ENCODE assay signal across 1 cellular context in the genomic region with DNA sequence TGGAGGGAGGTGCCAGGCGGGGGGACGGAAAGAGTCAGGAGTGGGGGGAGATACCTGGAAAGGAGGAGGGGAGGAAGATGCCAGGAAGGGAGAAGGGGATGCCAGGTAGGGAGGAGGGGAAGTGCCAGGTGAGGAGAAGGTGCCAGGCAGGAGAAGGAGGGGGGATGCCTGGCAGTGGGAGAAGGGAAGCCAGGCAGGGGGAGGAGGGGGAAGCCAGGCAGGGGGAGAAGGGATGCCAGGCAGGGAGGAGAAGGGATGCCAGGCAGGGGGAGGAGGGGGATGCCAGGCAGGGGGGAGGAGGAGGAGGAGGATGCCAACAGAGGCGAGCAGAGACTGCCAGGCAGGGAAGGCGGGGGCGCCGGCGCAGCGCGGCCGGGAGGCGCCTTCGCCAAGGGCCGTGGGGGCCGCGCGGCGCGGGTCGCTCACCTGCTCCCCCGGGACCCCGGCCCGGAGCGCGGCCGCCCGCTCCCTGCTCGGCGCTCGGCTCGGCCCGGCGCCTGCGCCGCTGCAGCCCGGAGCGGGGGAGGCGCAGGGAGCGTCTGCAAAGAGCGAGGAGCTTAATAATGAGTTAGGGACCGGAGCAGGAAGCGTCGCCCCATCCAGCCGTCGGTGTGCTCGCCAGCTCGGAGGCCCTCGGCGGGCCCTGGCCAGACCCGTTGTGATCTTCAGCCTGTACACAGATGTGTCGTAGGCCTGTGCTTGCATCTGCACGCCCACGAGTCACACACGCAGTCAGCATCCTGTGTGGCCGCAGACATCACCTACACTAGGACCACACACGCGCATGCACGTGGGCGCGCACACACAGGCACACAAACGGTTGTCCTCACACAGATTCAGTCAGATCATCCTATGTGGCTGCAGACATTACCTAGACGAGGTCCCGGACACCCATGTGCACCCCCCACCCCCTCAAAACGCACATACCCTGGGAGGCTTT.
TF ChIP-seq lines count a peak whose summit lies in the region.

No MANE protein-coding gene starts in this region.

TF ChIP-seq in K562, 482 proteins besides CTCF, POLR2A, EP300 and RAD21 (continued from another document and continues in another):
- TF ChIP-seq HMGXB4 (CRISPR knock-in tag; IDR thresholded peaks at IDR 0.05) (no peak), ZKSCAN1 (IDR thresholded peaks at IDR 0.05; ENCODE audit: low read depth, low read length) (0 out of 2 replicates have a peak, but pooled peaks have one; percentile 16), ZFP91 (CRISPR knock-in tag; IDR thresholded peaks at IDR 0.05) (no peak), MECOM (CRISPR knock-in tag; IDR thresholded peaks at IDR 0.05) (no peak), PYGO2 (tag; IDR thresholded peaks at IDR 0.05) (no peak), SAP30 (IDR thresholded peaks at IDR 0.05; ENCODE audit: borderline replicate concordance, insufficient read depth, low read depth, low read length, poor library complexity, severe bottlenecking) (no peak), KAT2B (IDR thresholded peaks at IDR 0.05; ENCODE audit: low read depth, low read length) (no peak), HNRNPK (IDR thresholded peaks at IDR 0.05; ENCODE audit: low read depth, low read length, poor library complexity, severe bottlenecking) (no peak), GTF3C2 (IDR thresholded peaks at IDR 0.05; ENCODE audit: borderline replicate concordance, extremely low read depth, insufficient read length) (no peak), ZNF277 (CRISPR knock-in tag; IDR thresholded peaks at IDR 0.05; ENCODE audit: borderline replicate concordance) (no peak), DMBX1 (CRISPR knock-in tag; IDR thresholded peaks at IDR 0.05; ENCODE audit: borderline replicate concordance) (no peak), MEF2A (IDR thresholded peaks at IDR 0.05; ENCODE audit: control insufficient read depth, low read depth, low read length) (no peak), CXXC5 (CRISPR knock-in tag; IDR thresholded peaks at IDR 0.05) (peak; percentile 72), TCF7L2 (IDR thresholded peaks at IDR 0.05; ENCODE audit: low read depth, low read length) (no peak), ZBTB7A (IDR thresholded peaks at IDR 0.05; ENCODE audit: borderline replicate concordance, control insufficient read depth, low read depth, low read length) (peak; percentile 46; the same call in 1 of the 2 replicates), CBFB (CRISPR knock-in tag; IDR thresholded peaks at IDR 0.05) (no peak; the same call in 1 of the 2 replicates), SRSF3 (IDR thresholded peaks at IDR 0.05; ENCODE audit: insufficient read depth, low read length) (no peak), CBX3 (IDR thresholded peaks at IDR 0.05; ENCODE audit: borderline replicate concordance in 1 of 2, low read length in 2 of 2) (peak in 1 of 2 experiments; percentile 38; a peak in 1 of 3 replicates), CEBPZ (IDR thresholded peaks at IDR 0.05; ENCODE audit: borderline replicate concordance, low read depth, low read length) (no peak), NR3C1 (CRISPR knock-in tag; IDR thresholded peaks at IDR 0.05) (0 out of 2 replicates have a peak, but pooled peaks have one; percentile 66), ZNF589 (CRISPR knock-in tag; IDR thresholded peaks at IDR 0.05; ENCODE audit: low read depth) (no peak), TBP (optimal IDR thresholded peaks at IDR 0.05; ENCODE audit: low read depth, low read length) (no peak), UBTF (IDR thresholded peaks at IDR 0.05; ENCODE audit: borderline replicate concordance in 1 of 2, low read depth in 2 of 2, low read length in 2 of 2) (0 out of 4 replicates have a peak, but pooled peaks of 1 of the 2 experiments have one; percentile 35)
- TF ChIP-seq, protein P1, sequence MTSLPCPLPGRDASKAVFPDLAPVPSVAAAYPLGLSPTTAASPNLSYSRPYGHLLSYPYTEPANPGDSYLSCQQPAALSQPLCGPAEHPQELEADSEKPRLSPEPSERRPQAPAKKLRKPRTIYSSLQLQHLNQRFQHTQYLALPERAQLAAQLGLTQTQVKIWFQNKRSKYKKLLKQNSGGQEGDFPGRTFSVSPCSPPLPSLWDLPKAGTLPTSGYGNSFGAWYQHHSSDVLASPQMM (CRISPR knock-in tag; IDR thresholded peaks at IDR 0.05), result no peak
- TF ChIP-seq, protein P2, sequence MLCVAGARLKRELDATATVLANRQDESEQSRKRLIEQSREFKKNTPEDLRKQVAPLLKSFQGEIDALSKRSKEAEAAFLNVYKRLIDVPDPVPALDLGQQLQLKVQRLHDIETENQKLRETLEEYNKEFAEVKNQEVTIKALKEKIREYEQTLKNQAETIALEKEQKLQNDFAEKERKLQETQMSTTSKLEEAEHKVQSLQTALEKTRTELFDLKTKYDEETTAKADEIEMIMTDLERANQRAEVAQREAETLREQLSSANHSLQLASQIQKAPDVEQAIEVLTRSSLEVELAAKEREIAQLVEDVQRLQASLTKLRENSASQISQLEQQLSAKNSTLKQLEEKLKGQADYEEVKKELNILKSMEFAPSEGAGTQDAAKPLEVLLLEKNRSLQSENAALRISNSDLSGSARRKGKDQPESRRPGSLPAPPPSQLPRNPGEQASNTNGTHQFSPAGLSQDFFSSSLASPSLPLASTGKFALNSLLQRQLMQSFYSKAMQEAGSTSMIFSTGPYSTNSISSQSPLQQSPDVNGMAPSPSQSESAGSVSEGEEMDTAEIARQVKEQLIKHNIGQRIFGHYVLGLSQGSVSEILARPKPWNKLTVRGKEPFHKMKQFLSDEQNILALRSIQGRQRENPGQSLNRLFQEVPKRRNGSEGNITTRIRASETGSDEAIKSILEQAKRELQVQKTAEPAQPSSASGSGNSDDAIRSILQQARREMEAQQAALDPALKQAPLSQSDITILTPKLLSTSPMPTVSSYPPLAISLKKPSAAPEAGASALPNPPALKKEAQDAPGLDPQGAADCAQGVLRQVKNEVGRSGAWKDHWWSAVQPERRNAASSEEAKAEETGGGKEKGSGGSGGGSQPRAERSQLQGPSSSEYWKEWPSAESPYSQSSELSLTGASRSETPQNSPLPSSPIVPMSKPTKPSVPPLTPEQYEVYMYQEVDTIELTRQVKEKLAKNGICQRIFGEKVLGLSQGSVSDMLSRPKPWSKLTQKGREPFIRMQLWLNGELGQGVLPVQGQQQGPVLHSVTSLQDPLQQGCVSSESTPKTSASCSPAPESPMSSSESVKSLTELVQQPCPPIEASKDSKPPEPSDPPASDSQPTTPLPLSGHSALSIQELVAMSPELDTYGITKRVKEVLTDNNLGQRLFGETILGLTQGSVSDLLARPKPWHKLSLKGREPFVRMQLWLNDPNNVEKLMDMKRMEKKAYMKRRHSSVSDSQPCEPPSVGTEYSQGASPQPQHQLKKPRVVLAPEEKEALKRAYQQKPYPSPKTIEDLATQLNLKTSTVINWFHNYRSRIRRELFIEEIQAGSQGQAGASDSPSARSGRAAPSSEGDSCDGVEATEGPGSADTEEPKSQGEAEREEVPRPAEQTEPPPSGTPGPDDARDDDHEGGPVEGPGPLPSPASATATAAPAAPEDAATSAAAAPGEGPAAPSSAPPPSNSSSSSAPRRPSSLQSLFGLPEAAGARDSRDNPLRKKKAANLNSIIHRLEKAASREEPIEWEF (CRISPR knock-in tag; IDR thresholded peaks at IDR 0.05), result no peak
